12 cellular contexts compared by ENCODE assay signal in the genomic region with DNA sequence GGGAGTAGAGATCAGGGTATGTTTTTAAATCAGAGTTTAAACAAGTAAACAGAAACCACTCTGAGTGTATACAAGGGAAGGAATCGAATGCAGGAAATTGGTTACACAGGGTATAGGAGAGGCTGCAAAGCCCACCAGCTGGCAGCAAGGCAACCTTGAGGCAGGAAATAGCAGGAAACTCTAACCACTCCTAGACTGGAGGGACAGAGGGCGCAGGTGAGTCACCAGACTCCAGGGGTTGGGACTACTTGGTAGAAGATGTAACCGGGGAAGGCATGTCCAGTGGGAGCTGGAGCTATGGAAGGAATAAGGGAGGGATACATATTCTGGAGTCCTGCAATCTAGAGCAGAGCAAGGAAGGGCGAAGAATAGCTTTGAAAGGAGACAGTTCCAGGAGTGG.
DNase-seq lines count a peak whose midpoint lies in the region; FAIRE-seq and TF ChIP-seq lines count a peak whose summit lies in the region.
"Had no signal": no experiment of that assay in that cellular context is flagged by ENCODE, and none has a peak within 500 bp of the region (broad histone marks: within the 10 kb centered on the region; RNA-seq: fewer than 3 reads in every experiment).

No MANE protein-coding gene starts in this region.

- H3K36me3 ChIP-seq in endodermal cell (ENCODE audit: control insufficient read depth, insufficient read depth, low read length) (no peaks in the 10 kb centered on the region), small intestine (ENCODE audit: control insufficient read depth in 2 of 2, insufficient read depth in 2 of 2, low read length in 2 of 2) (no peaks in the 10 kb centered on the region)

- H3K27ac Mint-ChIP-seq in endodermal cell, result no peak overlapping the region

- peaks cover 39% of the 10 kb centered on the region for H3K27me3 ChIP-seq in endodermal cell (ENCODE audit: control insufficient read depth, insufficient read depth, low read length, poor library complexity, severe bottlenecking)
- peaks cover 0 to 11% of the 10 kb centered on the region in 2 donors for H3K27me3 ChIP-seq in small intestine (ENCODE audit: control insufficient read depth in 2 of 2, insufficient read depth in 2 of 2, low read length in 2 of 2)

- no peaks in the 10 kb centered on the region for H3K36me3 Mint-ChIP-seq in endodermal cell (ENCODE audit: low read depth)

- H3K9me3 Mint-ChIP-seq in endodermal cell, result no peaks in the 10 kb centered on the region

- H3K27ac ChIP-seq in endodermal cell (ENCODE audit: low read depth, low read length) (no peak overlapping the region), small intestine (ENCODE audit: low read depth in 1 of 2, low read length in 1 of 2) (no peak overlapping the region)

- WGBS in endodermal cell (ENCODE audit: insufficient coverage in 1 of 2, insufficient read length in 1 of 2), 2 experiments, result 60 to 91% methylated on average over 3 to 4 of the region's 4 CpGs
- WGBS in small intestine, 3 donors, result 34 to 47% (median 40%) methylated on average over 4 of the region's 4 CpGs

- H3K9me3 ChIP-seq in endodermal cell (ENCODE audit: control insufficient read depth, low read length) (no peaks in the 10 kb centered on the region), small intestine (ENCODE audit: control insufficient read depth, low read depth) (no peaks in the 10 kb centered on the region)

- H3K4me3 ChIP-seq in endodermal cell (ENCODE audit: low read length) (no peak overlapping the region), small intestine (ENCODE audit: low read depth in 1 of 2, low read length in 2 of 2) (no peak overlapping the region)

- H3K4me1 ChIP-seq in endodermal cell (ENCODE audit: control insufficient read depth, insufficient read depth, low read length), result no peaks in the 10 kb centered on the region
- H3K4me1 ChIP-seq in small intestine (ENCODE audit: control insufficient read depth in 2 of 2, insufficient read depth in 1 of 2, low read depth in 1 of 2, low read length in 1 of 2), result no peaks in the 10 kb centered on the region

- H3K4me1 Mint-ChIP-seq in endodermal cell, result no peaks in the 10 kb centered on the region

- no peak for FAIRE-seq in small intestine (lab: Jason Lieb, UNC)
- FAIRE-seq: GM18507 had no signal

- H3K9ac ChIP-seq in endodermal cell (ENCODE audit: extremely low read depth, low read length, poor library complexity, severe bottlenecking), result no peak overlapping the region

- H3K4me3 Mint-ChIP-seq in endodermal cell, result no peak overlapping the region

- H3K27me3 Mint-ChIP-seq in endodermal cell (ENCODE audit: insufficient read depth), result peaks cover 11% of the 10 kb centered on the region

- DNase-seq in NCI-H2029 (lab: John Stamatoyannopoulos, UW) (peak; percentile 6), NCI-H2029 treated with DMSO at 0.1 percent for 48 hours (lab: John Stamatoyannopoulos, UW) (no peak), NCI-H526 treated with DMSO at 0.1 percent for 48 hours (lab: John Stamatoyannopoulos, UW) (peak; percentile 11), endodermal cell (peak; percentile 91), small intestine (peak; percentile 14), GDM1 (lab: John Stamatoyannopoulos, UW) (no peak), NCI-H1436 treated with DMSO at 0.1 percent for 48 hours (lab: John Stamatoyannopoulos, UW) (no peak), GF-D8 (lab: John Stamatoyannopoulos, UW) (no peak)
- DNase-seq: Kasumi-1, kidney glomerular epithelial cell, right cardiac atrium had no signal

- peak; percentile 85 for TF ChIP-seq CTCF in endodermal cell (conservative IDR thresholded peaks at IDR 0.05)

Comparison
In these comparisons a context has a peak if more than half of its experiments do, and no peak if none do; other contexts are left out.
1. DNase-seq: peak in NCI-H2029 (single experiment), NCI-H526 treated with DMSO at 0.1 percent for 48 hours (single experiment), endodermal cell (single experiment) and small intestine (single experiment); none in NCI-H2029 treated with DMSO at 0.1 percent for 48 hours (single experiment), GDM1 (single experiment), NCI-H1436 treated with DMSO at 0.1 percent for 48 hours (single experiment) and GF-D8 (single experiment).